In the genomic region with DNA sequence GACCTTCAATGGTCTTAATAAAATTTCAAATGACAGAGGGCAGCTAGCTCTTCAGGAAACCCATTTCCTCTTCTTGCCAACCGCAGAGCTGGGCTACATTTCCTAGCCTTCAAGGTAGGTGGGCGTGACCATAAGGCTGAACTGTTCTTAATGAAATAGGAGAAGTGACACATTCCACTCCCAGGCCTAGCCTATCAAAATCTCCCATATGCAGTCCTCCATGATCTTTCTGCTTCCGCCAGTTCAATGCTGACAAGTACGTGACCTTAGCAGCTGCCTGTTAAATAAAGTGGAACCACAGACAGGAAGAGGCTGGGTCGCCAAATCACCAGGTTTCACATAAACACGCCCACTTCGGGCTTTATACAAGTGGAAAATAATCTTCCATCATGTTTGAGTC, we compare ENCODE assay signal across 8 cellular contexts. TPM values are rescaled to one million over a fixed set of nuclear protein-coding genes. Genes with fewer than 3 reads are reported as not detected.
DNase-seq lines count a peak whose midpoint lies in the region; ATAC-seq and TF ChIP-seq lines count a peak whose summit lies in the region.

No MANE protein-coding gene starts in this region.

- H3K79me2 ChIP-seq in mesendoderm (ENCODE audit: control insufficient read depth, insufficient read depth, low read length) = peaks cover 91% of the 10 kb centered on the region

- H3K27ac ChIP-seq in left ventricle myocardium inferior (replicated peaks) = no peak overlapping the region
- H3K27ac ChIP-seq in mesendoderm (ENCODE audit: low read depth, low read length) = no peak overlapping the region

- H2AK5ac ChIP-seq in mesendoderm (ENCODE audit: low read length) = no peak overlapping the region

- H2BK120ac ChIP-seq in mesendoderm (ENCODE audit: low read depth, low read length) = no peak overlapping the region

- no peak overlapping the region for H4K8ac ChIP-seq in mesendoderm (ENCODE audit: low read depth, low read length)

- H3K18ac ChIP-seq in mesendoderm (ENCODE audit: low read length) = no peak overlapping the region

- no CpG with 5 or more reads among the region's 7 CpGs for WGBS in mesendoderm (ENCODE audit: extremely low coverage, insufficient coverage, low lambda C conversion rate)

- no peak overlapping the region for H3K9ac ChIP-seq in mesendoderm (ENCODE audit: low read length)

- H3K27me3 ChIP-seq in left ventricle myocardium inferior (ENCODE audit: low read depth) (no peaks in the 10 kb centered on the region), mesendoderm (ENCODE audit: insufficient read depth, low read length, poor library complexity) (no peaks in the 10 kb centered on the region)

- H3K4me3 ChIP-seq in left ventricle myocardium inferior (no peak overlapping the region), mesendoderm (ENCODE audit: low read length) (no peak overlapping the region)

- intact Hi-C loops in Right ventricle myocardium superior (cut with DNase I) = no loop called here
- intact Hi-C loops in left ventricle myocardium inferior (cut with micrococcal nuclease) = no loop called here

- TF ChIP-seq CTCF in left ventricle myocardium inferior (IDR thresholded peaks at IDR 0.05; ENCODE audit: borderline replicate concordance) = no peak

- ATAC-seq in Right ventricle myocardium superior (ENCODE audit: poor library complexity) = peak; percentile 43
- ATAC-seq in HG03469 (IDR thresholded peaks at IDR 0.05; ENCODE audit: unreplicated experiment) = peak; percentile 94

- H3K4ac ChIP-seq in mesendoderm (ENCODE audit: low read depth, low read length) = no peak overlapping the region

- H2BK15ac ChIP-seq in mesendoderm (replicated peaks; ENCODE audit: low read depth) = no peak overlapping the region

- H3K36me3 ChIP-seq in left ventricle myocardium inferior = no peaks in the 10 kb centered on the region
- peaks cover 6% of the 10 kb centered on the region for H3K36me3 ChIP-seq in mesendoderm (ENCODE audit: control insufficient read depth, insufficient read depth, low read length)

- H3K23ac ChIP-seq in mesendoderm (ENCODE audit: low read length) = no peak overlapping the region

- no peak overlapping the region for H4K5ac ChIP-seq in mesendoderm (ENCODE audit: low read length)

- DNase-seq in Right ventricle myocardium superior = no peak
- no peak for DNase-seq in left ventricle myocardium inferior
- peak; percentile 76 for DNase-seq in activated CD4-positive, alpha-beta T cell treated with anti-CD3 and anti-CD28 coated beads for 48 hours
- peak; percentile 86 for DNase-seq in mesendoderm
- DNase-seq in NCI-H526 treated with DMSO at 0.1 percent for 48 hours (lab: John Stamatoyannopoulos, UW) = no peak
- no peak for DNase-seq in NCI-H187 (lab: John Stamatoyannopoulos, UW)
- no peak for DNase-seq in DMS79 (lab: John Stamatoyannopoulos, UW)

- no peaks in the 10 kb centered on the region for H3K4me1 ChIP-seq in left ventricle myocardium inferior
- H3K4me1 ChIP-seq in mesendoderm (ENCODE audit: control insufficient read depth, low read depth, low read length) = peaks cover 33% of the 10 kb centered on the region

- no peaks in the 10 kb centered on the region for H3K9me3 ChIP-seq in left ventricle myocardium inferior (replicated peaks)

- H3K79me1 ChIP-seq in mesendoderm (ENCODE audit: low read length) = peaks cover 30% of the 10 kb centered on the region

- no peak overlapping the region for H3K4me2 ChIP-seq in mesendoderm (ENCODE audit: low read length)

- H3K56ac ChIP-seq in mesendoderm (ENCODE audit: low read length) = no peak overlapping the region

- H2BK5ac ChIP-seq in mesendoderm (ENCODE audit: low read length) = no peak overlapping the region

RNA-seq across cellular contexts. Expression of a gene that starts 13.2 kb away (rescaled TPM):
- total RNA-seq in Right ventricle myocardium superior = 6.0 TPM
- 9.8 TPM for total RNA-seq in left ventricle myocardium inferior
- 995 TPM for polyA plus RNA-seq in mesendoderm (2013, experiment 1 of 2)
- polyA plus RNA-seq in mesendoderm (2013, experiment 2 of 2) = 979 TPM

Comparison
In these comparisons a context has a peak if more than half of its experiments do, and no peak if none do; other contexts are left out.
1. DNase-seq: peak in activated CD4-positive, alpha-beta T cell treated with anti-CD3 and anti-CD28 coated beads for 48 hours (single experiment) and mesendoderm (single experiment); none in Right ventricle myocardium superior (single experiment), left ventricle myocardium inferior (single experiment), NCI-H526 treated with DMSO at 0.1 percent for 48 hours (single experiment), NCI-H187 (0 of 2) and DMS79 (single experiment).